Comparison of ENCODE assay signal across 3 cellular contexts in genomic region chr4:110437288-110437687, GRCh38. TPM values are rescaled to one million over a fixed set of nuclear protein-coding genes. Genes with fewer than 3 reads are reported as not detected.
"Had no signal": no experiment of that assay in that cellular context is flagged by ENCODE, and none has a peak within 500 bp of the region (broad histone marks: within the 10 kb centered on the region; RNA-seq: fewer than 3 reads in every experiment).

No MANE protein-coding gene starts in this region.

RNA-seq across cellular contexts. Expression of gene ENPEP, which starts 38.7 kb away (rescaled TPM):
- total RNA-seq: HepG2, HT1080 had no signal
- polyA plus RNA-seq: HepG2, IgD-negative memory B cell had no signal
